Comparison of ENCODE assay signal across 12 cellular contexts in genomic region chr21:16424331-16424749, GRCh38.
A peak's percentile ranks its signal among the peaks of the same experiment; 100 is the strongest.
DNase-seq lines count a peak whose midpoint lies in the region; ATAC-seq, FAIRE-seq and TF ChIP-seq lines count a peak whose summit lies in the region.
"Had no signal": no experiment of that assay in that cellular context is flagged by ENCODE, and none has a peak within 500 bp of the region (broad histone marks: within the 10 kb centered on the region; RNA-seq: fewer than 3 reads in every experiment).

No MANE protein-coding gene starts in this region.

- H3K4me3 ChIP-seq in A549 (no peak overlapping the region), PC-9 (no peak overlapping the region)

- POLR2A ChIA-PET in A549 (lab: Yijun Ruan, JAX), result no interaction called here
- POLR2A ChIA-PET in PC-9 (lab: Charles Lee; ENCODE audit: unreplicated experiment), result no interaction called here
- POLR2A ChIA-PET in HEK293T (lab: Yijun Ruan, JAX), result no interaction called here

- intact Hi-C loops in PC-9 (cut with micrococcal nuclease; ENCODE audit: unreplicated experiment), result no loop called here

- H3K9me3 ChIP-seq in A549 (no peaks in the 10 kb centered on the region), PC-9 (ENCODE audit: insufficient read depth, low read depth) (no peaks in the 10 kb centered on the region)

- peaks cover 9% of the 10 kb centered on the region; the same call in 2 of the 3 replicates for H3K4me1 ChIP-seq in A549
- H3K4me1 ChIP-seq in PC-9 (replicated peaks; ENCODE audit: insufficient read depth), result peaks cover 7% of the 10 kb centered on the region; the same call in 1 of the 2 replicates

- H3K27me3 ChIP-seq in PC-9 (ENCODE audit: insufficient read depth, low read depth), result no peaks in the 10 kb centered on the region

- peak overlapping the region; percentile 61 for H3K4me2 ChIP-seq in A549
- no peak overlapping the region for H3K4me2 ChIP-seq in PC-9

- no peak overlapping the region for H3K27ac ChIP-seq in A549
- no peak overlapping the region for H3K27ac ChIP-seq in PC-9
- H3K27ac ChIP-seq: RWPE1 had no signal

- no peak for TF ChIP-seq CTCF in A549 (IDR thresholded peaks at IDR 0.05)
- no peak for TF ChIP-seq CTCF in PC-9 (conservative IDR thresholded peaks at IDR 0.05)
- TF ChIP-seq CTCF in GM20000 (IDR thresholded peaks at IDR 0.05; ENCODE audit: extremely low read depth, missing control alignments), result no peak

- H4K20me1 ChIP-seq in PC-9 (ENCODE audit: insufficient read depth), result no peaks in the 10 kb centered on the region

- H3K9me2 ChIP-seq in PC-9 (ENCODE audit: insufficient read depth), result no peaks in the 10 kb centered on the region

- no peak for TF ChIP-seq RAD21 in A549 (conservative IDR thresholded peaks at IDR 0.05 in 1 of 2, IDR thresholded peaks at IDR 0.05 in 1 of 2)

- WGBS in A549 (ENCODE audit: missing lambda C conversion rate), result 39% methylated on average over 5 of the region's 5 CpGs

- no peaks in the 10 kb centered on the region for H3F3A ChIP-seq in PC-9 (ENCODE audit: insufficient read depth, low read depth)

- CTCF ChIA-PET in A549 (lab: Yijun Ruan, JAX), result no interaction called here
- CTCF ChIA-PET in PC-9 (lab: Charles Lee), result no interaction called here
- CTCF ChIA-PET in HEK293T (lab: Yijun Ruan, JAX), result interaction anchor here (0.7 kb wide), 1 partner anchor 1321 kb away, joined by 3 read pairs; no protein-coding TSS in a partner anchor

- no peak for FAIRE-seq in A549 (lab: Jason Lieb, UNC)

- TF ChIP-seq POLR2A in A549 (IDR thresholded peaks at IDR 0.05; ENCODE audit: low read length), result no peak

- no peaks in the 10 kb centered on the region for H3K36me3 ChIP-seq in PC-9 (ENCODE audit: low read depth)

- DNase-seq in A549 (ENCODE audit: low read depth in 1 of 2, low spot score in 1 of 2), result peak in 1 of 2 experiments; percentile 7
- no peak for DNase-seq in PC-9
- peak; percentile 5 for DNase-seq in occipital lobe (lab: John Stamatoyannopoulos, UW)
- DNase-seq in GM20000 (ENCODE audit: low spot score), result no peak
- no peak for DNase-seq in HEK293T (ENCODE audit: extremely low spot score)
- no peak for DNase-seq in SKM-1 (lab: John Stamatoyannopoulos, UW; ENCODE audit: unreplicated experiment)
- DNase-seq: activated CD4-positive, alpha-beta memory T cell treated with anti-CD3 and anti-CD28 coated beads for 36 hours; amniotic stem cell; NCI-H146 had no signal

- no peaks in the 10 kb centered on the region for H3K79me2 ChIP-seq in PC-9 (ENCODE audit: low read depth)

- 0 out of 2 replicates have a peak overlapping the region, but pooled peaks have one; percentile 27 for H2AFZ ChIP-seq in PC-9

- no peak for TF ChIP-seq EP300 in A549 (IDR thresholded peaks at IDR 0.05)

- ATAC-seq in A549 (peak in 1 of 2 experiments; percentile 48; a peak in 2 of 6 replicates), esophagus mucosa (peak; percentile 42), GM19463 (IDR thresholded peaks at IDR 0.05; ENCODE audit: unreplicated experiment) (no peak)

- BruUV-seq in PC-9 (replicated peaks; lab: Mats Ljungman, UMichigan), result no TSS peak

TF ChIP-seq in A549, 52 proteins besides CTCF, POLR2A, EP300 and RAD21:
- TF ChIP-seq ZSCAN20 (CRISPR knock-in tag; IDR thresholded peaks at IDR 0.05) (no peak), CEBPB (IDR thresholded peaks at IDR 0.05) (no peak), BHLHE40 (IDR thresholded peaks at IDR 0.05; ENCODE audit: low read depth, low read length) (no peak), NFE2L2 (conservative IDR thresholded peaks at IDR 0.05; ENCODE audit: low read length) (no peak), CBX8 (IDR thresholded peaks at IDR 0.05) (no peak), RFX5 (IDR thresholded peaks at IDR 0.05) (no peak), ZNF302 (CRISPR knock-in tag; IDR thresholded peaks at IDR 0.05) (no peak), MAZ (IDR thresholded peaks at IDR 0.05; ENCODE audit: borderline replicate concordance, low read depth, low read length) (no peak), NR3C1 (IDR thresholded peaks at IDR 0.05) (no peak), CHD4 (IDR thresholded peaks at IDR 0.05; ENCODE audit: borderline replicate concordance) (no peak)
TF ChIP-seq in A549: peak in this region for 0.

TF ChIP-seq in HEK293T, 16 proteins besides CTCF, POLR2A, EP300 and RAD21:
- no peak for TF ChIP-seq FOXA1 (IDR thresholded peaks at IDR 0.05)
- no peak for TF ChIP-seq BHLHE40 (IDR thresholded peaks at IDR 0.05; ENCODE audit: borderline replicate concordance)
TF ChIP-seq in HEK293T: peak in this region for 0.
